ENCODE assay signal across 1 cellular context in genomic region chr18:12656671-12657047, GRCh38.
TF ChIP-seq lines count a peak whose summit lies in the region.

No MANE protein-coding gene starts in this region.

TF ChIP-seq in H1, 55 proteins besides CTCF, POLR2A, EP300 and RAD21 (continued from another document):
- no peak for TF ChIP-seq CBX5 (IDR thresholded peaks at IDR 0.05; ENCODE audit: low read depth, low read length)
- no peak for TF ChIP-seq RBBP5 (IDR thresholded peaks at IDR 0.05; ENCODE audit: borderline replicate concordance, low read depth, low read length)
- TF ChIP-seq KDM4A (IDR thresholded peaks at IDR 0.05; ENCODE audit: low read depth, low read length, severe bottlenecking), result no peak
- TF ChIP-seq ATF2 (IDR thresholded peaks at IDR 0.05; ENCODE audit: low read length), result no peak
- TF ChIP-seq RFX5 (IDR thresholded peaks at IDR 0.05; ENCODE audit: borderline replicate concordance, low read depth, low read length), result no peak
TF ChIP-seq in H1: peak in this region for 0.
